ENCODE assay signal across 8 cellular contexts in the genomic region with DNA sequence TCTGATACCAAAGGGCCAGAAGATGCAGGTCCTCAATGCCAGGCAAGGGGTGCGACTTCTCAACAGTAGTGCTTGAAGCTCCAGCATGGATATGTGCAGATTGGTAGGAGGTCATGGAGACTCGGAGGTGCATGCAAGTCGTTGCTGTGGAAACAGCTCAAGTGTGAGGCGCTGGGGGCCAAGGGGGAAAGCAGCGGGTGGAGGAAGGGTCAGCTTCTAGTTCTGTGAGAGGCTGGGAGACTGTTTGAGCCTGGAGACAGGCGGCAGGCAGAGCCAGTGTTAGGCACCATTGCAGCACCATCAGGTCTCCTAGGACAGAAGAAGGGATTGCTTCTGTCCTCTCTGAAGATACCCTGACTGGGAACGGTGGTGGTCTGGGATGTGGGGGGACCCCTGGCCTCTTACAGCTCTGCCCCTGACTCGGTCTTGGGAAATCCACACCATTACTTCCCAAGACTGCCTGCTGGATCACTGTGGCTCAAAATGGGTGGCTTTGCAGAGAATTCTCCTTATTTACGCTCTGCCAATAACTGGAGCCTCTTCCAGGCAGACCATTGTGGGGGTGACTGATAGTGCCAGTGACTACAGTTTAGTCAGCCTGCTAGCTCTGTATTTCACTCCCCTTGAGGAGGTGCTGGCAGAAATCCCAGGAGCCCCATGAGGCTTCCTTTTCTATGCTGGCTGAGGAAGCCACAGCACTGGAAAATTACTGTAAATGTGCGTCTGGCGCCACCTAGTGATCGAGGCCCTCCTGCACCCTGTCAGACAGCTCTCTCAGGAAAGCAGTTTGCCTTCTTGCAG. TPM values are rescaled to one million over a fixed set of nuclear protein-coding genes. Genes with fewer than 3 reads are reported as not detected.
A peak's percentile ranks its signal among the peaks of the same experiment; 100 is the strongest.
DNase-seq lines count a peak whose midpoint lies in the region; ATAC-seq lines count a peak whose summit lies in the region.

No MANE protein-coding gene starts in this region.

- H3K4me1 ChIP-seq in effector memory CD4-positive, alpha-beta T cell (ENCODE audit: control insufficient read depth, insufficient read depth, low read length, poor library complexity, severe bottlenecking): no peaks in the 10 kb centered on the region
- peaks cover 6% of the 10 kb centered on the region for H3K4me1 ChIP-seq in mesenchymal stem cell (ENCODE audit: control insufficient read depth, insufficient read depth, low read depth, low read length)

- no peak overlapping the region for H4K8ac ChIP-seq in mesenchymal stem cell (ENCODE audit: low read length)

- peak overlapping the region in 1 of 2 experiments; percentile 74 for H3K18ac ChIP-seq in mesenchymal stem cell (ENCODE audit: low read depth in 1 of 2, low read length in 2 of 2)

- H2AK5ac ChIP-seq in mesenchymal stem cell (ENCODE audit: low read length, severe bottlenecking): peak overlapping the region; percentile 33

- no peak overlapping the region for H3K27ac ChIP-seq in effector memory CD4-positive, alpha-beta T cell (ENCODE audit: insufficient read depth, low read length, poor library complexity, severe bottlenecking)
- no peak overlapping the region for H3K27ac ChIP-seq in mesenchymal stem cell (ENCODE audit: low read length, poor library complexity, severe bottlenecking)

- no peak overlapping the region for H3K23ac ChIP-seq in mesenchymal stem cell (ENCODE audit: low read length in 2 of 2)

- H3K27me3 ChIP-seq in effector memory CD4-positive, alpha-beta T cell (replicated peaks; ENCODE audit: control insufficient read depth, insufficient read depth, low read length, poor library complexity, severe bottlenecking): no peaks in the 10 kb centered on the region
- no peaks in the 10 kb centered on the region for H3K27me3 ChIP-seq in mesenchymal stem cell (ENCODE audit: control insufficient read depth in 1 of 2, insufficient read depth in 1 of 2, low read length in 2 of 2)

- no peak overlapping the region for H3K4ac ChIP-seq in mesenchymal stem cell (ENCODE audit: low read depth in 1 of 2, low read length in 2 of 2)

- 64% methylated on average over 12 of the region's 12 CpGs for WGBS in mesenchymal stem cell

- no peaks in the 10 kb centered on the region for H3K9me3 Mint-ChIP-seq in activated CD4-positive, alpha-beta memory T cell treated with anti-CD3 and anti-CD28 coated beads, Interleukin-2, amount 10 ng/mL, durations not matched to agents 7 days and 5 days

- CTCF ChIA-PET in activated CD4-positive, alpha-beta memory T cell treated with anti-CD3 and anti-CD28 coated beads, Interleukin-2, amount 10 ng/mL, durations not matched to agents 7 days and 5 days (lab: Charles Lee): interaction anchor here (0.7 to 3.5 kb wide), 9 partner anchors 9 to 482 kb away, joined by 3 to 17 read pairs (median 4); no protein-coding TSS in a partner anchor

- H3K4me3 Mint-ChIP-seq in activated CD4-positive, alpha-beta memory T cell treated with anti-CD3 and anti-CD28 coated beads, Interleukin-2, amount 10 ng/mL, durations not matched to agents 7 days and 5 days: no peak overlapping the region

- H3K79me1 ChIP-seq in mesenchymal stem cell (replicated peaks; ENCODE audit: low read length, poor library complexity, severe bottlenecking): no peaks in the 10 kb centered on the region

- H4K91ac ChIP-seq in mesenchymal stem cell (ENCODE audit: low read length): no peak overlapping the region

- H3K4me2 ChIP-seq in mesenchymal stem cell (ENCODE audit: low read length, poor library complexity, severe bottlenecking): no peak overlapping the region

- H3K4me3 ChIP-seq in effector memory CD4-positive, alpha-beta T cell (ENCODE audit: insufficient read depth, low read depth, low read length, poor library complexity, severe bottlenecking): no peak overlapping the region
- H3K4me3 ChIP-seq in mesenchymal stem cell (ENCODE audit: insufficient read depth in 1 of 2, low read depth in 1 of 2, low read length in 2 of 2): no peak overlapping the region

- DNase-seq in SIG-M5 treated with dmso at 0.1 percent for 504 hours (lab: John Stamatoyannopoulos, UW; ENCODE audit: unreplicated experiment): peak; percentile 72
- no peak for DNase-seq in SIG-M5 (lab: John Stamatoyannopoulos, UW)
- peak; percentile 79 for DNase-seq in NCI-H69 (lab: John Stamatoyannopoulos, UW)
- peak; percentile 73 for DNase-seq in activated CD4-positive, alpha-beta memory T cell treated with anti-CD3 and anti-CD28 coated beads, Interleukin-2, amount 10 ng/mL, durations not matched to agents 7 days and 5 days
- peak; percentile 3 to 22 (median 12) for DNase-seq in effector memory CD4-positive, alpha-beta T cell
- peak; percentile 89 for DNase-seq in mesenchymal stem cell
- DNase-seq in stimulated activated CD8-positive, alpha-beta memory T cell treated with anti-CD3 and anti-CD28 coated beads, Interleukin-4, amount 100 ng/mL, for 1 hour (ENCODE audit: low read depth in 2 of 2, low spot score in 1 of 2): peak; percentile 4 to 45

- H2BK5ac ChIP-seq in mesenchymal stem cell (ENCODE audit: low read depth, low read length, poor library complexity, severe bottlenecking): no peak overlapping the region

- no peak overlapping the region for H3K27ac Mint-ChIP-seq in activated CD4-positive, alpha-beta memory T cell treated with anti-CD3 and anti-CD28 coated beads, Interleukin-2, amount 10 ng/mL, durations not matched to agents 7 days and 5 days

- no peaks in the 10 kb centered on the region for H3K36me3 ChIP-seq in effector memory CD4-positive, alpha-beta T cell (ENCODE audit: control insufficient read depth, insufficient read depth, low read length)
- H3K36me3 ChIP-seq in mesenchymal stem cell (ENCODE audit: control insufficient read depth in 1 of 2, insufficient read depth in 2 of 2, low read depth in 1 of 2, low read length in 2 of 2): no peaks in the 10 kb centered on the region

- no peaks in the 10 kb centered on the region for H3K36me3 Mint-ChIP-seq in activated CD4-positive, alpha-beta memory T cell treated with anti-CD3 and anti-CD28 coated beads, Interleukin-2, amount 10 ng/mL, durations not matched to agents 7 days and 5 days (ENCODE audit: low read depth)

- no peaks in the 10 kb centered on the region for H3K9me3 ChIP-seq in effector memory CD4-positive, alpha-beta T cell (ENCODE audit: control insufficient read depth, low read length)
- H3K9me3 ChIP-seq in mesenchymal stem cell (ENCODE audit: control insufficient read depth, low read length): peaks cover 16% of the 10 kb centered on the region

- H2BK120ac ChIP-seq in mesenchymal stem cell (ENCODE audit: low read depth, low read length): no peak overlapping the region

- peak overlapping the region; percentile 10 for H3K9ac ChIP-seq in mesenchymal stem cell (ENCODE audit: low read length)

- peak; percentile 57 for ATAC-seq in HG03571 (IDR thresholded peaks at IDR 0.05; ENCODE audit: unreplicated experiment)

- POLR2A ChIA-PET in activated CD4-positive, alpha-beta memory T cell treated with anti-CD3 and anti-CD28 coated beads, Interleukin-2, amount 10 ng/mL, durations not matched to agents 7 days and 5 days (lab: Charles Lee): interaction anchor here (0.6 kb wide), 1 partner anchor 9 kb away, joined by 3 read pairs; no protein-coding TSS in a partner anchor

- no peak overlapping the region for H2BK15ac ChIP-seq in mesenchymal stem cell (ENCODE audit: low read depth, poor library complexity, severe bottlenecking)

- H3K14ac ChIP-seq in mesenchymal stem cell (ENCODE audit: low read length in 2 of 2): no peak overlapping the region

- no peaks in the 10 kb centered on the region for H3K27me3 Mint-ChIP-seq in activated CD4-positive, alpha-beta memory T cell treated with anti-CD3 and anti-CD28 coated beads, Interleukin-2, amount 10 ng/mL, durations not matched to agents 7 days and 5 days

- H2BK12ac ChIP-seq in mesenchymal stem cell (ENCODE audit: low read length in 2 of 2): no peak overlapping the region

- H3K4me1 Mint-ChIP-seq in activated CD4-positive, alpha-beta memory T cell treated with anti-CD3 and anti-CD28 coated beads, Interleukin-2, amount 10 ng/mL, durations not matched to agents 7 days and 5 days: no peaks in the 10 kb centered on the region

- no peak overlapping the region for H2AFZ ChIP-seq in mesenchymal stem cell (ENCODE audit: low read depth, low read length)

RNA-seq across cellular contexts. Expression of gene VANGL1, which starts 46.3 kb away (rescaled TPM):
- 10 to 100 TPM; 17.5 to 17.7 TPM for total RNA-seq in activated CD4-positive, alpha-beta memory T cell treated with anti-CD3 and anti-CD28 coated beads, Interleukin-2, amount 10 ng/mL, durations not matched to agents 7 days and 5 days
- 13.3 TPM for polyA plus RNA-seq in mesenchymal stem cell (2013, experiment 1 of 2)
- polyA plus RNA-seq in mesenchymal stem cell (2013, experiment 2 of 2): 13.8 TPM
